Comparison of ENCODE assay signal across 16 cellular contexts in genomic region chr2:86304416-86304815, GRCh38. TPM values are rescaled to one million over a fixed set of nuclear protein-coding genes. Genes with fewer than 3 reads are reported as not detected.
DNase-seq lines count a peak whose midpoint lies in the region; ATAC-seq lines count a peak whose summit lies in the region.
"Had no signal": no experiment of that assay in that cellular context is flagged by ENCODE, and none has a peak within 500 bp of the region (broad histone marks: within the 10 kb centered on the region; RNA-seq: fewer than 3 reads in every experiment).

No MANE protein-coding gene starts in this region.

- peak in 2 of 3 experiments; percentile 8 to 28 for DNase-seq in NCI-H1417 (lab: John Stamatoyannopoulos, UW)
- no peak for DNase-seq in NCI-H1417 treated with DMSO at 0.1 percent for 48 hours (lab: John Stamatoyannopoulos, UW)
- peak; percentile 10 for DNase-seq in activated CD8-positive, alpha-beta memory T cell treated with anti-CD3 and anti-CD28 coated beads, Interleukin-2, amount 50 U/mL, for 48 hours
- no peak for DNase-seq in activated CD8-positive, alpha-beta memory T cell treated with anti-CD3 and anti-CD28 coated beads, Interleukin-2, amount 10 ng/mL, durations not matched to agents 7 days and 5 days
- peak; percentile 57 for DNase-seq in NCI-H82 treated with DMSO at 0.1 percent for 48 hours (lab: John Stamatoyannopoulos, UW; ENCODE audit: unreplicated experiment)
- no peak for DNase-seq in stimulated activated CD4-positive, alpha-beta T cell treated with anti-CD3 and anti-CD28 coated beads, Interleukin-4, amount 100 ng/mL, for 1 hour
- DNase-seq in DMS153 (lab: John Stamatoyannopoulos, UW): no peak
- DNase-seq: BE2C; Caco-2; CD4-positive, CD25-positive, alpha-beta regulatory T cell; MM.1S; NCI-H1092; NCI-H2081 treated with DMSO at 0.1 percent for 48 hours; NCI-H446; NCI-H69 had no signal

- no peaks in the 10 kb centered on the region for H3K36me3 Mint-ChIP-seq in activated CD8-positive, alpha-beta memory T cell treated with anti-CD3 and anti-CD28 coated beads, Interleukin-2, amount 10 ng/mL, durations not matched to agents 7 days and 5 days
- no peaks in the 10 kb centered on the region for H3K36me3 Mint-ChIP-seq in activated T-helper 17 cell treated with anti-CD3 and anti-CD28 coated beads, Interleukin-2, amount 50 U/mL, for 72 hours (ENCODE audit: low read depth)
- H3K36me3 Mint-ChIP-seq: CD4-positive, CD25-positive, alpha-beta regulatory T cell had no signal

- H3K27me3 Mint-ChIP-seq in activated CD8-positive, alpha-beta memory T cell treated with anti-CD3 and anti-CD28 coated beads, Interleukin-2, amount 10 ng/mL, durations not matched to agents 7 days and 5 days: peaks cover 54% of the 10 kb centered on the region
- H3K27me3 Mint-ChIP-seq in activated T-helper 17 cell treated with anti-CD3 and anti-CD28 coated beads, Interleukin-2, amount 50 U/mL, for 72 hours: peaks cover 5% of the 10 kb centered on the region

- no peaks in the 10 kb centered on the region for H3K4me1 Mint-ChIP-seq in activated CD8-positive, alpha-beta memory T cell treated with anti-CD3 and anti-CD28 coated beads, Interleukin-2, amount 10 ng/mL, durations not matched to agents 7 days and 5 days
- no peaks in the 10 kb centered on the region for H3K4me1 Mint-ChIP-seq in activated T-helper 17 cell treated with anti-CD3 and anti-CD28 coated beads, Interleukin-2, amount 50 U/mL, for 72 hours
- H3K4me1 Mint-ChIP-seq: CD4-positive, CD25-positive, alpha-beta regulatory T cell had no signal

- no peak for ATAC-seq in activated CD8-positive, alpha-beta memory T cell treated with anti-CD3 and anti-CD28 coated beads, Interleukin-2, amount 10 ng/mL, durations not matched to agents 7 days and 5 days
- no peak for ATAC-seq in activated T-helper 17 cell treated with anti-CD3 and anti-CD28 coated beads, Interleukin-2, amount 50 U/mL, for 72 hours (replicated peaks)

- CTCF ChIA-PET in activated CD8-positive, alpha-beta memory T cell treated with anti-CD3 and anti-CD28 coated beads, Interleukin-2, amount 10 ng/mL, durations not matched to agents 7 days and 5 days (lab: Charles Lee): interaction anchor here (0.7 to 1.6 kb wide), 2 partner anchors 9 to 79 kb away, joined by 3 read pairs; no protein-coding TSS in a partner anchor

- no peak overlapping the region for H3K4me3 Mint-ChIP-seq in activated CD8-positive, alpha-beta memory T cell treated with anti-CD3 and anti-CD28 coated beads, Interleukin-2, amount 10 ng/mL, durations not matched to agents 7 days and 5 days
- H3K4me3 Mint-ChIP-seq in activated T-helper 17 cell treated with anti-CD3 and anti-CD28 coated beads, Interleukin-2, amount 50 U/mL, for 72 hours: no peak overlapping the region
- H3K4me3 Mint-ChIP-seq: CD4-positive, CD25-positive, alpha-beta regulatory T cell had no signal

- H3K27ac Mint-ChIP-seq in activated CD8-positive, alpha-beta memory T cell treated with anti-CD3 and anti-CD28 coated beads, Interleukin-2, amount 10 ng/mL, durations not matched to agents 7 days and 5 days: no peak overlapping the region
- no peak overlapping the region for H3K27ac Mint-ChIP-seq in activated T-helper 17 cell treated with anti-CD3 and anti-CD28 coated beads, Interleukin-2, amount 50 U/mL, for 72 hours

- no peaks in the 10 kb centered on the region for H3K9me3 Mint-ChIP-seq in activated CD8-positive, alpha-beta memory T cell treated with anti-CD3 and anti-CD28 coated beads, Interleukin-2, amount 10 ng/mL, durations not matched to agents 7 days and 5 days (ENCODE audit: low read depth)
- no peaks in the 10 kb centered on the region for H3K9me3 Mint-ChIP-seq in activated T-helper 17 cell treated with anti-CD3 and anti-CD28 coated beads, Interleukin-2, amount 50 U/mL, for 72 hours
- H3K9me3 Mint-ChIP-seq: CD4-positive, CD25-positive, alpha-beta regulatory T cell had no signal

RNA-seq across cellular contexts. Expression of gene REEP1, which starts 33.0 kb away (rescaled TPM):
- total RNA-seq in activated CD8-positive, alpha-beta memory T cell treated with anti-CD3 and anti-CD28 coated beads, Interleukin-2, amount 10 ng/mL, durations not matched to agents 7 days and 5 days: under 1 TPM in 1 of 2 experiments, not detected in 1; 0.16 TPM
- under 1 TPM; 0.11 to 0.26 TPM for total RNA-seq in activated T-helper 17 cell treated with anti-CD3 and anti-CD28 coated beads, Interleukin-2, amount 50 U/mL, for 72 hours
- total RNA-seq: CD4-positive, CD25-positive, alpha-beta regulatory T cell had no signal

Comparison
In these comparisons a context has a peak if more than half of its experiments do, and no peak if none do; other contexts are left out.
1. DNase-seq: peak in NCI-H1417 (2 of 3), activated CD8-positive, alpha-beta memory T cell treated with anti-CD3 and anti-CD28 coated beads, Interleukin-2, amount 50 U/mL, for 48 hours (single experiment) and NCI-H82 treated with DMSO at 0.1 percent for 48 hours (single experiment); none in NCI-H1417 treated with DMSO at 0.1 percent for 48 hours (single experiment), activated CD8-positive, alpha-beta memory T cell treated with anti-CD3 and anti-CD28 coated beads, Interleukin-2, amount 10 ng/mL, durations not matched to agents 7 days and 5 days (single experiment), stimulated activated CD4-positive, alpha-beta T cell treated with anti-CD3 and anti-CD28 coated beads, Interleukin-4, amount 100 ng/mL, for 1 hour (single experiment) and DMS153 (single experiment).